ENCODE assay signal across 20 cellular contexts in genomic region chr3:88131695-88132094, GRCh38. TPM values are rescaled to one million over a fixed set of nuclear protein-coding genes. Genes with fewer than 3 reads are reported as not detected.
DNase-seq lines count a peak whose midpoint lies in the region; ATAC-seq, FAIRE-seq and TF ChIP-seq lines count a peak whose summit lies in the region.
"Had no signal": no experiment of that assay in that cellular context is flagged by ENCODE, and none has a peak within 500 bp of the region (broad histone marks: within the 10 kb centered on the region; RNA-seq: fewer than 3 reads in every experiment).

No MANE protein-coding gene starts in this region.

- H3K27ac Mint-ChIP-seq in WTC11 = no peak overlapping the region
- H3K27ac Mint-ChIP-seq: CD14-positive monocyte, IgD-negative memory B cell had no signal

- in situ Hi-C loops in brain microvascular endothelial cell (cut with HindIII; ENCODE audit: low pct_ligation_motif_present, low sequenced_read_pairs) = no loop called here

- no peaks in the 10 kb centered on the region for H3K9me3 Mint-ChIP-seq in WTC11
- H3K9me3 Mint-ChIP-seq: CD14-positive monocyte, IgD-negative memory B cell had no signal

- H3K27me3 ChIP-seq in brain microvascular endothelial cell (replicated peaks) (no peaks in the 10 kb centered on the region), ascending aorta (no peaks in the 10 kb centered on the region)
- H3K27me3 ChIP-seq: SJCRH30 had no signal

- H3K4me1 ChIP-seq in ascending aorta = no peaks in the 10 kb centered on the region
- H3K4me1 ChIP-seq: HAP-1, SJCRH30 had no signal

- peaks cover 3% of the 10 kb centered on the region; the same call in 1 of the 2 replicates for H3K4me1 Mint-ChIP-seq in WTC11

- no peak for FAIRE-seq in frontal cortex (lab: Jason Lieb, UNC)
- FAIRE-seq: G401.6, HTR-8/SVneo had no signal

- H3K27me3 Mint-ChIP-seq in WTC11 (ENCODE audit: low read depth) = no peaks in the 10 kb centered on the region
- H3K27me3 Mint-ChIP-seq: IgD-negative memory B cell had no signal

- POLR2A ChIA-PET in WTC11 (lab: Charles Lee) = no interaction called here

- TF ChIP-seq CTCF in brain microvascular endothelial cell (IDR thresholded peaks at IDR 0.05; ENCODE audit: low read depth, low read length, missing control alignments) (no peak), ascending aorta (IDR thresholded peaks at IDR 0.05) (no peak), WTC11 (IDR thresholded peaks at IDR 0.05) (no peak)

- H3K4me3 ChIP-seq in brain microvascular endothelial cell (ENCODE audit: low read depth, low read length) (no peak overlapping the region), ascending aorta (no peak overlapping the region)
- H3K4me3 ChIP-seq: HAP-1, SJCRH30 had no signal

- H3K4me3 Mint-ChIP-seq in WTC11 = no peak overlapping the region
- H3K4me3 Mint-ChIP-seq: CD14-positive monocyte, IgD-negative memory B cell had no signal

- H3K36me3 ChIP-seq in brain microvascular endothelial cell (replicated peaks) = no peaks in the 10 kb centered on the region
- H3K36me3 ChIP-seq in ascending aorta = peaks cover 6 to 28% of the 10 kb centered on the region in 2 donors

- DNase-seq in EH (ENCODE audit: low read depth) (peak; percentile 18), brain microvascular endothelial cell (peak; percentile 37), myocyte (ENCODE audit: low read depth) (peak; percentile 33), COR-L47 (lab: John Stamatoyannopoulos, UW) (no peak), ascending aorta (ENCODE audit: low spot score in 2 of 2) (no peak), WTC11 (ENCODE audit: low spot score) (no peak), frontal cortex (ENCODE audit: low spot score in 2 of 2) (no peak)
- DNase-seq: DND-41, NCI-H1092 treated with DMSO at 0.1 percent for 48 hours, NCI-H146, NCI-H2029 treated with DMSO at 0.1 percent for 48 hours, NCI-H2171, NCI-H526, SJCRH30 had no signal

- no peaks in the 10 kb centered on the region for H3K9me3 ChIP-seq in ascending aorta
- H3K9me3 ChIP-seq: HAP-1, SJCRH30 had no signal

- intact Hi-C loops in ascending aorta (cut with DNase I) = no loop called here

- CTCF ChIA-PET in WTC11 (lab: Charles Lee) = no interaction called here

- H3K36me3 Mint-ChIP-seq in WTC11 = peaks cover 4% of the 10 kb centered on the region; the same call in 1 of the 2 replicates

- H3K27ac ChIP-seq in brain microvascular endothelial cell = no peak overlapping the region
- no peak overlapping the region for H3K27ac ChIP-seq in ascending aorta
- H3K27ac ChIP-seq: SJCRH30 had no signal

- peak; percentile 84 for ATAC-seq in SK-N-SH treated with all-trans-retinoic acid at 6 μM for 48 hours
- no peak for ATAC-seq in WTC11

TF ChIP-seq in SK-N-SH treated with all-trans-retinoic acid at 6 μM for 48 hours, 23 proteins besides CTCF, POLR2A, EP300 and RAD21 (continues in another document):
- TF ChIP-seq ZNF8 (CRISPR knock-in tag; IDR thresholded peaks at IDR 0.05) = no peak
- TF ChIP-seq RARB (CRISPR knock-in tag; IDR thresholded peaks at IDR 0.05) = no peak
- TF ChIP-seq ARNTL (CRISPR knock-in tag; IDR thresholded peaks at IDR 0.05; ENCODE audit: borderline replicate concordance, low read depth) = no peak
- TF ChIP-seq TOX (CRISPR knock-in tag; IDR thresholded peaks at IDR 0.05; ENCODE audit: borderline replicate concordance) = no peak
- no peak for TF ChIP-seq ZFP3 (CRISPR knock-in tag; IDR thresholded peaks at IDR 0.05)
- no peak for TF ChIP-seq ZC3H10 (CRISPR knock-in tag; IDR thresholded peaks at IDR 0.05)
- no peak for TF ChIP-seq POU6F1 (CRISPR knock-in tag; IDR thresholded peaks at IDR 0.05; ENCODE audit: borderline replicate concordance, low read depth)
- no peak for TF ChIP-seq GLIS3 (CRISPR knock-in tag; IDR thresholded peaks at IDR 0.05)
- no peak for TF ChIP-seq ESRRG (CRISPR knock-in tag; IDR thresholded peaks at IDR 0.05)
- TF ChIP-seq ISL1 (CRISPR knock-in tag; IDR thresholded peaks at IDR 0.05) = no peak

TF ChIP-seq in WTC11, 78 proteins besides CTCF, POLR2A, EP300 and RAD21:
- no peak for TF ChIP-seq IRF2 (CRISPR knock-in tag; IDR thresholded peaks at IDR 0.05; ENCODE audit: borderline replicate concordance, low read depth)
- TF ChIP-seq RORB (CRISPR knock-in tag; IDR thresholded peaks at IDR 0.05) = no peak
- TF ChIP-seq TEAD1 (CRISPR knock-in tag; IDR thresholded peaks at IDR 0.05) = no peak
- no peak for TF ChIP-seq PRRX2 (CRISPR knock-in tag; IDR thresholded peaks at IDR 0.05)

RNA-seq across cellular contexts. Expression of gene C3orf38, which starts 18.1 kb away (rescaled TPM):
- total RNA-seq in myocyte = 21.8 and 24.8 TPM in 2 replicates
- 11.5 TPM for polyA plus RNA-seq in myocyte (2012)
- 13.0 TPM for total RNA-seq in ascending aorta
- 22.5 to 24.1 TPM (median 23.9 TPM) in 3 replicates for total RNA-seq in WTC11 (2021)
- total RNA-seq in frontal cortex = 67.3 TPM

Comparison
In these comparisons a context has a peak if more than half of its experiments do, and no peak if none do; other contexts are left out.
1. DNase-seq: peak in EH (single experiment), brain microvascular endothelial cell (single experiment) and myocyte (single experiment); none in COR-L47 (single experiment), ascending aorta (0 of 2), WTC11 (single experiment) and frontal cortex (0 of 2).